In genomic region chr5:167065784-167066183, GRCh38 we compare ENCODE assay signal across 22 cellular contexts.
"Had no signal": no experiment of that assay in that cellular context is flagged by ENCODE, and none has a peak within 500 bp of the region (broad histone marks: within the 10 kb centered on the region; RNA-seq: fewer than 3 reads in every experiment).

No MANE protein-coding gene starts in this region.

- DNase-seq: effector memory CD8-positive, alpha-beta T cell; erythroblast; foreskin keratinocyte; immature natural killer cell; left cardiac atrium; left ventricle myocardium superior; naive thymus-derived CD4-positive, alpha-beta T cell; nephron progenitor cell; occipital lobe; sigmoid colon; stimulated activated CD4-positive, alpha-beta T cell treated with anti-CD3 and anti-CD28 coated beads, Interleukin-2, amount 100 ng/mL, for 24 hours; stimulated activated CD4-positive, alpha-beta T cell treated with anti-CD3 and anti-CD28 coated beads, Interleukin-4, amount 100 ng/mL, for 4 hours; stimulated activated naive CD4-positive, alpha-beta T cell; stomach; substantia nigra; upper lobe of left lung; uterus had no signal

- H3K9me3 ChIP-seq: prostate gland, sigmoid colon, stomach, upper lobe of left lung had no signal

- H3K79me2 ChIP-seq: parathyroid adenoma had no signal

- H3K36me3 Mint-ChIP-seq: immature natural killer cell; naive thymus-derived CD4-positive, alpha-beta T cell had no signal

- H3K27ac ChIP-seq: foreskin keratinocyte, parathyroid adenoma, prostate gland, sigmoid colon, skin epidermis, stomach, upper lobe of left lung, uterus had no signal

- H3K4me1 ChIP-seq: foreskin keratinocyte, parathyroid adenoma, prostate gland, stomach, upper lobe of left lung, uterus had no signal

- H3K4me3 ChIP-seq: lung, prostate gland, sigmoid colon, skin epidermis, stomach, upper lobe of left lung, uterus had no signal

- H3K27ac Mint-ChIP-seq: effector memory CD8-positive, alpha-beta T cell; immature natural killer cell; naive thymus-derived CD4-positive, alpha-beta T cell; nephron progenitor cell had no signal

- H2AFZ ChIP-seq: parathyroid adenoma had no signal

- H3K27me3 ChIP-seq: foreskin keratinocyte, sigmoid colon, stomach, upper lobe of left lung, uterus had no signal

- H3K36me3 ChIP-seq: prostate gland, sigmoid colon, stomach, upper lobe of left lung, uterus had no signal

- H3K9me3 Mint-ChIP-seq: nephron progenitor cell had no signal

- H3K4me3 Mint-ChIP-seq: central memory CD8-positive, alpha-beta T cell; effector memory CD8-positive, alpha-beta T cell; immature natural killer cell; naive thymus-derived CD4-positive, alpha-beta T cell; nephron progenitor cell had no signal

- H3K27me3 Mint-ChIP-seq: central memory CD8-positive, alpha-beta T cell; effector memory CD8-positive, alpha-beta T cell; naive thymus-derived CD4-positive, alpha-beta T cell had no signal

- H3K9ac ChIP-seq: parathyroid adenoma had no signal

- H3K4me1 Mint-ChIP-seq: central memory CD8-positive, alpha-beta T cell; immature natural killer cell; naive thymus-derived CD4-positive, alpha-beta T cell had no signal

- ATAC-seq: effector memory CD8-positive, alpha-beta T cell; foreskin keratinocyte; left cardiac atrium; left ventricle myocardium superior; naive thymus-derived CD4-positive, alpha-beta T cell had no signal
